Comparison of ENCODE assay signal across 9 cellular contexts in the genomic region with DNA sequence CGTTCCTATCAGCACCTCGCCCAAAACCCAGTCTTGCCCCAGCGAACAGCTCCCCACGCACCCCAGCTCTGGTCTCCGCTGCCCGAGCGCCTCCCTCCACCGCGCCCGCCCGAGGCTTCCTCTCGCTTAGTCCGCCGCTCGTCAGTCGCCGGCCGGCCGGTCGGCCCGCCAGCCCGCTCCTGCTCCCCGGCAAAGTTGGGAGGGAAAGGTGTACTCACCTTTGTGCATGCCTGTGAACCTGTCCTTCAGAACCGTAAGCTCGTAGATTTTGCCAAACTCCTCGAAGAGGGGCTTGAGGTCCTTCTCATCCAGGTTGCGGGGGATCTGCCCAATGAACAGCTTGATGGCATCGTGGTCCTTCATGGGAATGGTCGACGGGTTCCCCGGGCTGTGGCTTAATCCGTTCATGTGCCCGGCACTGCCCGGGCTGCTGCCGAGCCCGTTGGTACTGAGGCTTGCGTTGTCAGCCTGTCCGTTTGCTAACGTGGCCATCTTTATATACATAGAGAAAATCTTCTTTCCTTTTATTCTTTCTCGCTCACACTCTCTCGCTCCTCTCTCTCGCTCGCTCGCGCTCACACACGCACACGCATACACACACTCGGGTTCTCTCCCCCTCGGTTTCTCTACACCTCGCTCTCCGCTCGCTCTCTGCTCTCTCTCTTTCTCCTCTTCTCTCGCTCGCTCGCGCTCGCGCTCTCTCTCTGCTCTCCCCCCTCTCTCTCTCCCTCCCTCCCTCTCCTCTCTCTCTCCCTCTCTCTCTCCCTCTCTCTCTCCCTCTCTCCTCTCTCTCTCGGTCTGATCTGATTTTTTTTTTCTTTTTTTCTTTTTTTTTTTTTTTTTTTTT. TPM values are rescaled to one million over a fixed set of nuclear protein-coding genes. Genes with fewer than 3 reads are reported as not detected.
DNase-seq lines count a peak whose midpoint lies in the region; ATAC-seq, FAIRE-seq and TF ChIP-seq lines count a peak whose summit lies in the region.
"Had no signal": no experiment of that assay in that cellular context is flagged by ENCODE, and none has a peak within 500 bp of the region (broad histone marks: within the 10 kb centered on the region; RNA-seq: fewer than 3 reads in every experiment).

A gene (minus strand): TSS at position 661 of the 847 bp plus-strand sequence.

- no peaks in the 10 kb centered on the region for H3K79me2 ChIP-seq in K562 (ENCODE audit: control insufficient read depth, insufficient read depth, low read length)

- no peaks in the 10 kb centered on the region for H3K9me1 ChIP-seq in K562 (ENCODE audit: control insufficient read depth, insufficient read depth, low read length)

- peak; percentile 75 for DNase-seq in DMS 273 (lab: John Stamatoyannopoulos, UW; ENCODE audit: unreplicated experiment)
- peak; percentile 93 for DNase-seq in NCI-H146 (lab: John Stamatoyannopoulos, UW)
- no peak for DNase-seq in K562 (ENCODE audit: extremely low read depth in 1 of 4, low spot score in 3 of 4)
- no peak for DNase-seq in immature natural killer cell
- DNase-seq in stimulated activated naive B cell treated with anti-CD40 and anti-IgM and Interleukin-4, amounts not matched to agents 10 μg/mL and 1 μg/mL and 100 μg/mL, for 72 hours, result no peak

- POLR2A ChIA-PET in K562 (lab: Yijun Ruan, JAX), result no interaction called here

- H3K27ac Mint-ChIP-seq in immature natural killer cell, result no peak within 1 kb of the TSS
- no peak within 1 kb of the TSS for H3K27ac Mint-ChIP-seq in stimulated activated naive B cell treated with anti-CD40 and anti-IgM and Interleukin-4, amounts not matched to agents 10 μg/mL and 1 μg/mL and 100 μg/mL, for 72 hours

- no peaks in the 10 kb centered on the region for H3K36me3 ChIP-seq in K562 (ENCODE audit: control insufficient read depth, insufficient read depth, low read length)
- H3K36me3 ChIP-seq: neutrophil had no signal

- TF ChIP-seq POLR2A in K562 (conservative IDR thresholded peaks at IDR 0.05), result no peak

- CTCF ChIA-PET in K562 (lab: Yijun Ruan, JAX; ENCODE audit: low intra/inter-chr PET ratio), result no interaction called here

- TF ChIP-seq EP300 in K562 (IDR thresholded peaks at IDR 0.05; ENCODE audit: low read length), result no peak

- no peak within 1 kb of the TSS for H3K4me2 ChIP-seq in K562 (ENCODE audit: insufficient read depth, low read length)

- no peak within 1 kb of the TSS for H2AFZ ChIP-seq in K562 (ENCODE audit: low read depth, low read length)

- H3K9me3 Mint-ChIP-seq in immature natural killer cell, result peaks cover 1 to 16% (median 6%) of the 10 kb centered on the region in 6 donors
- H3K9me3 Mint-ChIP-seq in stimulated activated naive B cell treated with anti-CD40 and anti-IgM and Interleukin-4, amounts not matched to agents 10 μg/mL and 1 μg/mL and 100 μg/mL, for 72 hours, result peaks cover 0 to 2% of the 10 kb centered on the region in 2 donors

- TF ChIP-seq CTCF in K562 (IDR thresholded peaks at IDR 0.05 in 2 of 3, conservative IDR thresholded peaks at IDR 0.05 in 1 of 3; ENCODE audit: insufficient read depth in 2 of 3, low read depth in 1 of 3, low read length in 3 of 3), result no peak

- H3K9ac ChIP-seq in K562 (ENCODE audit: insufficient read depth in 1 of 2, low read depth in 2 of 2, low read length in 2 of 2), result no peak within 1 kb of the TSS

- peaks cover 4 to 21% of the 10 kb centered on the region in 2 experiments; a peak in 2 of 5 replicates for H3K27me3 ChIP-seq in K562 (ENCODE audit: control insufficient read depth in 2 of 2, insufficient read depth in 2 of 2, low read length in 2 of 2)

- in situ Hi-C loops in K562 (cut with MboI), result no loop called here

- 16% methylated on average over 55 of the region's 59 CpGs for WGBS in K562 (ENCODE audit: insufficient coverage, low coverage, missing lambda C conversion rate)

- intact Hi-C loops in K562 (cut with micrococcal nuclease), result no loop called here

- H3K27me3 Mint-ChIP-seq in immature natural killer cell (ENCODE audit: low read depth in 3 of 3), result peaks cover 12 to 40% (median 19%) of the 10 kb centered on the region in 3 donors
- peaks cover 64 to 70% of the 10 kb centered on the region in 2 donors for H3K27me3 Mint-ChIP-seq in stimulated activated naive B cell treated with anti-CD40 and anti-IgM and Interleukin-4, amounts not matched to agents 10 μg/mL and 1 μg/mL and 100 μg/mL, for 72 hours

- no peak for FAIRE-seq in K562 (lab: Jason Lieb, UNC)

- H3K4me1 Mint-ChIP-seq in immature natural killer cell, result peaks cover 11 to 13% of the 10 kb centered on the region in 2 donors
- peaks cover 9 to 21% of the 10 kb centered on the region in 2 donors for H3K4me1 Mint-ChIP-seq in stimulated activated naive B cell treated with anti-CD40 and anti-IgM and Interleukin-4, amounts not matched to agents 10 μg/mL and 1 μg/mL and 100 μg/mL, for 72 hours

- TF ChIP-seq RAD21 in K562 (CRISPR knock-in tag; conservative IDR thresholded peaks at IDR 0.05 in 1 of 2, IDR thresholded peaks at IDR 0.05 in 1 of 2), result no peak

- H3K4me3 Mint-ChIP-seq in immature natural killer cell, result peak within 1 kb of the TSS; percentile 58 to 73 (median 65)
- H3K4me3 Mint-ChIP-seq in stimulated activated naive B cell treated with anti-CD40 and anti-IgM and Interleukin-4, amounts not matched to agents 10 μg/mL and 1 μg/mL and 100 μg/mL, for 72 hours, result peak within 1 kb of the TSS; percentile 58 to 69

- ATAC-seq in K562 (peak; percentile 31; the same call in 2 of the 3 replicates), GM18909 (IDR thresholded peaks at IDR 0.05; ENCODE audit: poor library complexity, unreplicated experiment) (no peak), GM19467 (IDR thresholded peaks at IDR 0.05; ENCODE audit: unreplicated experiment) (no peak), HG03039 (IDR thresholded peaks at IDR 0.05; ENCODE audit: unreplicated experiment) (no peak)
- ATAC-seq in stimulated activated naive B cell treated with anti-CD40 and anti-IgM and Interleukin-4, amounts not matched to agents 10 μg/mL and 1 μg/mL and 100 μg/mL, for 72 hours (replicated peaks), result no peak

- no peaks in the 10 kb centered on the region for H4K20me1 ChIP-seq in K562 (replicated peaks; ENCODE audit: control insufficient read depth, insufficient read depth, low read length)

- H3K36me3 Mint-ChIP-seq in immature natural killer cell, result peaks cover 0 to 4% (median 3%) of the 10 kb centered on the region in 3 donors
- H3K36me3 Mint-ChIP-seq in stimulated activated naive B cell treated with anti-CD40 and anti-IgM and Interleukin-4, amounts not matched to agents 10 μg/mL and 1 μg/mL and 100 μg/mL, for 72 hours, result peaks cover 0 to 1% of the 10 kb centered on the region in 2 donors

- H3K27ac ChIP-seq in K562 (ENCODE audit: extremely low read depth, low read depth, low read length), result no peak within 1 kb of the TSS
- H3K27ac ChIP-seq: neutrophil had no signal

- peaks cover 0 to 5% of the 10 kb centered on the region in 2 experiments; a peak in 1 of 5 replicates for H3K4me1 ChIP-seq in K562 (replicated peaks in 1 of 2; ENCODE audit: control insufficient read depth in 2 of 2, insufficient read depth in 2 of 2, low read length in 2 of 2)

- BruUV-seq in K562 (replicated peaks; lab: Mats Ljungman, UMichigan), result no TSS peak

- H3K9me3 ChIP-seq in K562 (replicated peaks; ENCODE audit: control insufficient read depth, insufficient read depth, low read depth, low read length), result no peaks in the 10 kb centered on the region
- H3K9me3 ChIP-seq: neutrophil had no signal

- H3K4me3 ChIP-seq in K562, result no peak within 1 kb of the TSS

TF ChIP-seq in K562, 482 proteins besides CTCF, POLR2A, EP300 and RAD21:
- TF ChIP-seq, protein P1, sequence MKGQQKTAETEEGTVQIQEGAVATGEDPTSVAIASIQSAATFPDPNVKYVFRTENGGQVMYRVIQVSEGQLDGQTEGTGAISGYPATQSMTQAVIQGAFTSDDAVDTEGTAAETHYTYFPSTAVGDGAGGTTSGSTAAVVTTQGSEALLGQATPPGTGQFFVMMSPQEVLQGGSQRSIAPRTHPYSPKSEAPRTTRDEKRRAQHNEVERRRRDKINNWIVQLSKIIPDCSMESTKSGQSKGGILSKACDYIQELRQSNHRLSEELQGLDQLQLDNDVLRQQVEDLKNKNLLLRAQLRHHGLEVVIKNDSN (CRISPR knock-in tag; IDR thresholded peaks at IDR 0.05), result no peak
- no peak for TF ChIP-seq ETV5 (CRISPR knock-in tag; IDR thresholded peaks at IDR 0.05; ENCODE audit: low read depth)

RNA-seq across cellular contexts. Expression of the gene that starts here (rescaled TPM):
- total RNA-seq in K562 (2011; cell fraction: chromatin; rRNA removed; ENCODE audit: low replicate concordance), result not detected in 2 replicates
- not detected in 2 replicates for total RNA-seq in K562 (2011; cell fraction: nucleolus; rRNA removed)
- not detected in 2 replicates for total RNA-seq in K562 (2011; cell fraction: nucleoplasm; rRNA removed)
- 0.05 TPM in 1 of 2 replicates, not detected in the other for total RNA-seq in K562 (2014; rRNA removed)
- not detected in 2 replicates for total RNA-seq in K562 (2014; rRNA removed; fragmentation: Illumina TruSeq; extraction: Trizol)
- not detected in 2 replicates for total RNA-seq in K562 (2015; rRNA removed; fragmentation: Illumina TruSeq; extraction: Trizol)
- 0.24 TPM in 1 of 2 replicates, not detected in the other for total RNA-seq in K562 (2021)
- 0.06 TPM in 1 of 2 replicates, not detected in the other for polyA plus RNA-seq in K562 (2011; rRNA removed)
- not detected in 2 replicates for polyA plus RNA-seq in K562 (2011; cell fraction: cytosol; rRNA removed)
- 0.10 TPM in 1 of 2 replicates, not detected in the other for polyA plus RNA-seq in K562 (2011; cell fraction: nucleus; rRNA removed)
- 0.09 and 0.47 TPM in 2 replicates for polyA plus RNA-seq in K562 (2012)
- polyA plus RNA-seq in K562 (2014; fragmentation: Illumina TruSeq; extraction: Trizol), result 0.08 and 0.09 TPM in 2 replicates
- polyA plus RNA-seq in K562 (2014; fragmentation: Nextera tagmentation; extraction: Ambion mirVana), result under 1 TPM in 1 of 2 experiments, not detected in 1; 0.04 TPM
- 0.15 and 0.19 TPM in 2 replicates for polyA plus RNA-seq in K562 (2014; rRNA removed)
- not detected in 2 replicates for polyA minus RNA-seq in K562 (2011; rRNA and poly(A)+ RNA removed)
- not detected in 2 replicates for polyA minus RNA-seq in K562 (2011; cell fraction: cytosol; rRNA and poly(A)+ RNA removed)
- polyA minus RNA-seq in K562 (2011; cell fraction: nucleus; rRNA and poly(A)+ RNA removed), result not detected in 2 replicates
- under 1 TPM in 2 of 3 donors, not detected in 1; 0.07 to 0.13 TPM for polyA plus RNA-seq in immature natural killer cell

Comparison
In these comparisons a context has a peak if more than half of its experiments do, and no peak if none do; other contexts are left out.
1. Peak in ATAC-seq in K562; RNA of the gene not detected or under 1 TPM.
2. DNase-seq: peak in DMS 273 (single experiment) and NCI-H146 (single experiment); none in K562 (0 of 4), immature natural killer cell (0 of 3) and stimulated activated naive B cell treated with anti-CD40 and anti-IgM and Interleukin-4, amounts not matched to agents 10 μg/mL and 1 μg/mL and 100 μg/mL, for 72 hours (single experiment).